9 cellular contexts compared by ENCODE assay signal in genomic region chr10:44979281-44980181, GRCh38. TPM values are rescaled to one million over a fixed set of nuclear protein-coding genes. Genes with fewer than 3 reads are reported as not detected.
A peak's percentile ranks its signal among the peaks of the same experiment; 100 is the strongest.
DNase-seq lines count a peak whose midpoint lies in the region; ATAC-seq and TF ChIP-seq lines count a peak whose summit lies in the region.
"Had no signal": no experiment of that assay in that cellular context is flagged by ENCODE, and none has a peak within 500 bp of the region (broad histone marks: within the 10 kb centered on the region; RNA-seq: fewer than 3 reads in every experiment).

No MANE protein-coding gene starts in this region.

- no peak for DNase-seq in HFFc6
- peak; percentile 19 to 57 (median 42) for DNase-seq in body of pancreas
- DNase-seq in left lung = no peak
- peak; percentile 69 for DNase-seq in spleen
- DNase-seq in CD4-positive, alpha-beta memory T cell = no peak
- no peak for DNase-seq in D341Med (ENCODE audit: low spot score)
- DNase-seq in foreskin fibroblast = no peak
- DNase-seq in CD8-positive, alpha-beta T cell = no peak
- DNase-seq: activated naive CD8-positive, alpha-beta T cell treated with anti-CD3 and anti-CD28 coated beads, Interleukin-2, amount 10 ng/mL, durations not matched to agents 7 days and 5 days had no signal

- H3K27me3 ChIP-seq in body of pancreas (no peaks in the 10 kb centered on the region), left lung (no peaks in the 10 kb centered on the region), spleen (replicated peaks in 1 of 7) (no peaks in the 10 kb centered on the region)
- no peaks in the 10 kb centered on the region for H3K27me3 ChIP-seq in CD4-positive, alpha-beta memory T cell (ENCODE audit: insufficient read depth, low read length)
- no peaks in the 10 kb centered on the region for H3K27me3 ChIP-seq in CD8-positive, alpha-beta T cell (ENCODE audit: insufficient read depth, low read length)

- intact Hi-C loops in body of pancreas (cut with DNase I) (no loop called here), left lung (cut with DNase I) (loop anchor here in 1 of 2 donors (5.0 kb wide), 1 partner anchor 47 kb away; no protein-coding TSS in a partner anchor), spleen (cut with DNase I; ENCODE audit: low total_unique reads) (loop anchor here (5.0 kb wide), 1 partner anchor 47 kb away; no protein-coding TSS in a partner anchor)
- intact Hi-C loops in CD4-positive, alpha-beta memory T cell (cut with micrococcal nuclease) = loop anchor here (10.0 kb wide), 1 partner anchor 115 kb away; no protein-coding TSS in a partner anchor
- intact Hi-C loops in CD8-positive, alpha-beta T cell (cut with DNase I, micrococcal nuclease) = loop anchor here (5.0 to 10.0 kb wide), 4 partner anchors 112 to 1307 kb away; no protein-coding TSS in a partner anchor

- no peak overlapping the region for H3K4me3 Mint-ChIP-seq in HFFc6
- no peak overlapping the region for H3K4me3 Mint-ChIP-seq in CD4-positive, alpha-beta memory T cell
- no peak overlapping the region for H3K4me3 Mint-ChIP-seq in CD8-positive, alpha-beta T cell
- H3K4me3 Mint-ChIP-seq: activated naive CD8-positive, alpha-beta T cell treated with anti-CD3 and anti-CD28 coated beads, Interleukin-2, amount 10 ng/mL, durations not matched to agents 7 days and 5 days had no signal

- POLR2A ChIA-PET in CD4-positive, alpha-beta memory T cell (lab: Charles Lee; ENCODE audit: partially characterized antibody) = no interaction called here
- POLR2A ChIA-PET in CD8-positive, alpha-beta T cell (lab: Charles Lee) = no interaction called here

- H3K27me3 Mint-ChIP-seq in HFFc6 (ENCODE audit: insufficient read depth) = no peaks in the 10 kb centered on the region
- H3K27me3 Mint-ChIP-seq in CD4-positive, alpha-beta memory T cell = no peaks in the 10 kb centered on the region
- H3K27me3 Mint-ChIP-seq in CD8-positive, alpha-beta T cell (ENCODE audit: low read depth) = no peaks in the 10 kb centered on the region
- H3K27me3 Mint-ChIP-seq: activated naive CD8-positive, alpha-beta T cell treated with anti-CD3 and anti-CD28 coated beads, Interleukin-2, amount 10 ng/mL, durations not matched to agents 7 days and 5 days had no signal

- H3K27ac ChIP-seq in body of pancreas (peak overlapping the region; percentile 84 to 95 (median 91)), left lung (peak overlapping the region; percentile 78 to 82), spleen (peak overlapping the region; percentile 57 to 84 (median 77))
- H3K27ac ChIP-seq in CD4-positive, alpha-beta memory T cell (ENCODE audit: low read depth, low read length) = no peak overlapping the region
- H3K27ac ChIP-seq in CD8-positive, alpha-beta T cell (ENCODE audit: low read depth, low read length) = no peak overlapping the region

- peak overlapping the region; percentile 100 for H3K27ac Mint-ChIP-seq in HFFc6
- H3K27ac Mint-ChIP-seq in CD4-positive, alpha-beta memory T cell = no peak overlapping the region
- H3K27ac Mint-ChIP-seq in CD8-positive, alpha-beta T cell = no peak overlapping the region
- H3K27ac Mint-ChIP-seq: activated naive CD8-positive, alpha-beta T cell treated with anti-CD3 and anti-CD28 coated beads, Interleukin-2, amount 10 ng/mL, durations not matched to agents 7 days and 5 days had no signal

- H3K4me3 ChIP-seq in body of pancreas (no peak overlapping the region), left lung (no peak overlapping the region), spleen (no peak overlapping the region), foreskin fibroblast (ENCODE audit: low read depth in 1 of 2, low read length in 2 of 2) (no peak overlapping the region)
- H3K4me3 ChIP-seq in CD4-positive, alpha-beta memory T cell (ENCODE audit: low read length in 2 of 2) = no peak overlapping the region
- no peak overlapping the region for H3K4me3 ChIP-seq in CD8-positive, alpha-beta T cell (ENCODE audit: low read depth, low read length)

- peaks cover 53% of the 10 kb centered on the region for H3K4me1 Mint-ChIP-seq in HFFc6 (ENCODE audit: low read depth)
- peaks cover 0 to 4% (median 3%) of the 10 kb centered on the region in 4 donors for H3K4me1 Mint-ChIP-seq in CD4-positive, alpha-beta memory T cell
- H3K4me1 Mint-ChIP-seq in CD8-positive, alpha-beta T cell (ENCODE audit: low read depth) = peaks cover 2% of the 10 kb centered on the region

- no peaks in the 10 kb centered on the region for H3K36me3 Mint-ChIP-seq in HFFc6 (ENCODE audit: low read depth)
- H3K36me3 Mint-ChIP-seq in CD4-positive, alpha-beta memory T cell = no peaks in the 10 kb centered on the region
- H3K36me3 Mint-ChIP-seq in CD8-positive, alpha-beta T cell = no peaks in the 10 kb centered on the region
- H3K36me3 Mint-ChIP-seq: activated naive CD8-positive, alpha-beta T cell treated with anti-CD3 and anti-CD28 coated beads, Interleukin-2, amount 10 ng/mL, durations not matched to agents 7 days and 5 days had no signal

- CTCF ChIA-PET in CD4-positive, alpha-beta memory T cell (lab: Charles Lee; ENCODE audit: partially characterized antibody) = interaction anchor here (1.0 to 2.5 kb wide), 5 partner anchors 12 to 46 kb away, joined by 3 to 25 read pairs (median 4); no protein-coding TSS in a partner anchor
- CTCF ChIA-PET in CD8-positive, alpha-beta T cell (lab: Charles Lee) = interaction anchor here (1.0 to 6.5 kb wide), 3 partner anchors 9 to 115 kb away, joined by 3 to 36 read pairs (median 3); no protein-coding TSS in a partner anchor

- ATAC-seq in body of pancreas = no peak
- ATAC-seq in left lung = no peak
- no peak for ATAC-seq in CD8-positive, alpha-beta T cell

- H3K4me1 ChIP-seq in body of pancreas = peaks cover 83% of the 10 kb centered on the region
- peaks cover 34 to 93% of the 10 kb centered on the region in 2 donors for H3K4me1 ChIP-seq in left lung
- peaks cover under 1 to 76% (median 57%) of the 10 kb centered on the region in 6 donors for H3K4me1 ChIP-seq in spleen
- peaks cover 5% of the 10 kb centered on the region for H3K4me1 ChIP-seq in CD4-positive, alpha-beta memory T cell (ENCODE audit: insufficient read depth, low read length)
- H3K4me1 ChIP-seq in CD8-positive, alpha-beta T cell (ENCODE audit: insufficient read depth, low read length) = peaks cover 7% of the 10 kb centered on the region

- 63 to 69% methylated on average over 11 to 13 of the region's 13 CpGs for WGBS in body of pancreas, 2 donors
- WGBS in spleen, 5 donors = 80 to 91% (median 89%) methylated on average over 12 to 13 of the region's 13 CpGs

- H3K9me3 ChIP-seq in body of pancreas (no peaks in the 10 kb centered on the region), left lung (no peaks in the 10 kb centered on the region), spleen (no peaks in the 10 kb centered on the region)
- no peaks in the 10 kb centered on the region for H3K9me3 ChIP-seq in CD4-positive, alpha-beta memory T cell (ENCODE audit: control insufficient read depth in 1 of 2, low read length in 2 of 2)
- no peaks in the 10 kb centered on the region for H3K9me3 ChIP-seq in CD8-positive, alpha-beta T cell (ENCODE audit: low read length)

- TF ChIP-seq CTCF in HFFc6 (IDR thresholded peaks at IDR 0.05) (no peak), body of pancreas (IDR thresholded peaks at IDR 0.05) (no peak), left lung (IDR thresholded peaks at IDR 0.05) (no peak), spleen (IDR thresholded peaks at IDR 0.05 in 8 of 11, conservative IDR thresholded peaks at IDR 0.05 in 3 of 11) (no peak), foreskin fibroblast (IDR thresholded peaks at IDR 0.05; ENCODE audit: low read depth, low read length) (no peak)
- TF ChIP-seq CTCF in CD8-positive, alpha-beta T cell (IDR thresholded peaks at IDR 0.05) = no peak

- H3K36me3 ChIP-seq in body of pancreas (replicated peaks in 1 of 2; ENCODE audit: insufficient read depth in 1 of 2, low read depth in 2 of 2) = no peaks in the 10 kb centered on the region
- peaks cover 0 to 45% of the 10 kb centered on the region in 2 donors for H3K36me3 ChIP-seq in left lung
- peaks cover 0 to 52% (median 4%) of the 10 kb centered on the region in 6 donors for H3K36me3 ChIP-seq in spleen
- H3K36me3 ChIP-seq in CD4-positive, alpha-beta memory T cell (ENCODE audit: insufficient read depth, low read length) = no peaks in the 10 kb centered on the region
- H3K36me3 ChIP-seq in CD8-positive, alpha-beta T cell (ENCODE audit: insufficient read depth, low read length) = no peaks in the 10 kb centered on the region

- TF ChIP-seq POLR2A in body of pancreas (IDR thresholded peaks at IDR 0.05) (no peak), spleen (IDR thresholded peaks at IDR 0.05) (no peak)

- H3K9me3 Mint-ChIP-seq in HFFc6 = no peaks in the 10 kb centered on the region
- H3K9me3 Mint-ChIP-seq in CD4-positive, alpha-beta memory T cell = no peaks in the 10 kb centered on the region
- no peaks in the 10 kb centered on the region for H3K9me3 Mint-ChIP-seq in CD8-positive, alpha-beta T cell
- H3K9me3 Mint-ChIP-seq: activated naive CD8-positive, alpha-beta T cell treated with anti-CD3 and anti-CD28 coated beads, Interleukin-2, amount 10 ng/mL, durations not matched to agents 7 days and 5 days had no signal

RNA-seq across cellular contexts. Expression of gene DEPP1, which starts 0.9 kb away (rescaled TPM):
- under 1 TPM; 0.43 to 0.78 (median 0.52) TPM for total RNA-seq in HFFc6 (2021; fragmentation: NEBNext Ultra II Directional; extraction: Animal tissue kit (Norgen Biotek cat#: 25700))
- total RNA-seq in body of pancreas (100 to 1,000 TPM; 226 to 230 TPM), left lung (10 to 100 TPM; 25.4 to 33.9 TPM), spleen (10 to 100 TPM in 6 of 7 donors, 1 to 10 TPM in 1; 9.5 to 90.1 (median 21.1) TPM)
- polyA plus RNA-seq in spleen = 10 to 100 TPM; 13.3 to 36.5 (median 15.7) TPM
- not detected for total RNA-seq in CD4-positive, alpha-beta memory T cell
- not detected for polyA plus RNA-seq in CD4-positive, alpha-beta memory T cell
- not detected for total RNA-seq in CD8-positive, alpha-beta T cell

RNA-seq across cellular contexts. Expression of gene RASSF4, which starts 19.9 kb away (rescaled TPM):
- 1 to 10 TPM; 1.1 to 3.8 (median 2.9) TPM for total RNA-seq in HFFc6 (2021; fragmentation: NEBNext Ultra II Directional; extraction: Animal tissue kit (Norgen Biotek cat#: 25700))
- 10 to 100 TPM; 44.5 to 50.8 TPM for total RNA-seq in body of pancreas
- total RNA-seq in left lung = 10 to 100 TPM; 52.2 to 54.7 TPM
- total RNA-seq in spleen = 10 to 100 TPM; 70.8 to 96.2 (median 73.7) TPM
- 10 to 100 TPM; 36.7 to 61.0 (median 38.2) TPM for polyA plus RNA-seq in spleen
- total RNA-seq in CD4-positive, alpha-beta memory T cell = 1 to 10 TPM; 1.6 to 1.8 TPM
- under 1 TPM; 0.08 to 0.21 TPM for polyA plus RNA-seq in CD4-positive, alpha-beta memory T cell
- total RNA-seq in CD8-positive, alpha-beta T cell = under 1 TPM; 0.30 to 0.31 TPM

RNA-seq across cellular contexts. Expression of gene ZNF22, which starts 21.2 kb away (rescaled TPM):
- 10 to 100 TPM in 4 of 6 experiments, 1 to 10 TPM in 2; 7.4 to 15.8 (median 13.2) TPM for total RNA-seq in HFFc6 (2021; fragmentation: NEBNext Ultra II Directional; extraction: Animal tissue kit (Norgen Biotek cat#: 25700))
- total RNA-seq in body of pancreas (10 to 100 TPM; 12.9 to 30.4 TPM), left lung (10 to 100 TPM; 19.3 to 24.0 TPM), spleen (10 to 100 TPM; 22.7 to 28.3 (median 25.8) TPM)
- 10 to 100 TPM; 25.9 to 33.6 (median 31.5) TPM for polyA plus RNA-seq in spleen
- total RNA-seq in CD4-positive, alpha-beta memory T cell = 10 to 100 TPM; 26.9 to 27.1 TPM
- polyA plus RNA-seq in CD4-positive, alpha-beta memory T cell = 10 to 100 TPM; 34.5 to 40.6 TPM
- 10 to 100 TPM; 26.5 to 29.6 TPM for total RNA-seq in CD8-positive, alpha-beta T cell

Comparison
In these comparisons a context has a peak if more than half of its experiments do, and no peak if none do; other contexts are left out.
1. DNase-seq: peak in body of pancreas (4 of 4) and spleen (single experiment); none in HFFc6 (single experiment), left lung (0 of 2), CD4-positive, alpha-beta memory T cell (0 of 5), D341Med (single experiment), foreskin fibroblast (0 of 2) and CD8-positive, alpha-beta T cell (0 of 7).
2. H3K27ac ChIP-seq: peak in body of pancreas (4 of 4), left lung (2 of 2) and spleen (8 of 8); none in CD4-positive, alpha-beta memory T cell (single experiment) and CD8-positive, alpha-beta T cell (single experiment).
3. RNA of gene DEPP1, which starts 0.9 kb away (total RNA-seq): 226 to 230 TPM in body of pancreas, 25.4 to 33.9 TPM in left lung and 9.5 to 90.1 TPM in spleen; 0.43 to 0.78 TPM in HFFc6, not detected in CD8-positive, alpha-beta T cell and not detected in CD4-positive, alpha-beta memory T cell; every median in the first group is over 4 times any median in the second.
4. RNA of gene RASSF4, which starts 19.9 kb away (total RNA-seq): 70.8 to 96.2 TPM in spleen, 52.2 to 54.7 TPM in left lung and 44.5 to 50.8 TPM in body of pancreas; 1.1 to 3.8 TPM in HFFc6, 1.6 to 1.8 TPM in CD4-positive, alpha-beta memory T cell and 0.30 to 0.31 TPM in CD8-positive, alpha-beta T cell; every median in the first group is over 4 times any median in the second.